In genomic region chr16:29248306-29248960, GRCh38 we compare ENCODE assay signal across 8 cellular contexts.
DNase-seq lines count a peak whose midpoint lies in the region; ATAC-seq and TF ChIP-seq lines count a peak whose summit lies in the region.
"Not testable (repeated sequence)": the region's sequence is repeated elsewhere in the genome, so short reads cannot be mapped to it uniquely, and the experiment has no call there.

No MANE protein-coding gene starts in this region.

- H3K4ac ChIP-seq in mesenchymal stem cell (ENCODE audit: low read depth in 1 of 2, low read length in 2 of 2), result not testable (repeated sequence)

- not testable (repeated sequence) for H2BK5ac ChIP-seq in mesenchymal stem cell (ENCODE audit: low read depth, low read length, poor library complexity, severe bottlenecking)

- not testable (repeated sequence) for H3K27ac ChIP-seq in mesenchymal stem cell (ENCODE audit: low read length, poor library complexity, severe bottlenecking)
- H3K27ac ChIP-seq in upper lobe of right lung, result peak overlapping the region; percentile 36

- peaks cover 20 to 35% (median 26%) of the 10 kb centered on the region in 7 donors for H3K9me3 Mint-ChIP-seq in CD14-positive monocyte
- not testable (repeated sequence) for H3K9me3 Mint-ChIP-seq in activated CD8-positive, alpha-beta memory T cell treated with anti-CD3 and anti-CD28 coated beads, Interleukin-2, amount 10 ng/mL, durations not matched to agents 7 days and 5 days (ENCODE audit: low read depth); chondrocyte (ENCODE audit: low read depth)

- H3K36me3 ChIP-seq in mesenchymal stem cell (ENCODE audit: control insufficient read depth in 1 of 2, insufficient read depth in 2 of 2, low read depth in 1 of 2, low read length in 2 of 2); upper lobe of right lung: not testable (repeated sequence)

- 60% methylated on average over 20 of the region's 20 CpGs for WGBS in mesenchymal stem cell

- not testable (repeated sequence) for H3K27me3 ChIP-seq in mesenchymal stem cell (ENCODE audit: control insufficient read depth in 1 of 2, insufficient read depth in 1 of 2, low read length in 2 of 2); upper lobe of right lung

- not testable (repeated sequence) for TF ChIP-seq CTCF in CD14-positive monocyte (IDR thresholded peaks at IDR 0.05); NB4 (IDR thresholded peaks at IDR 0.05; ENCODE audit: low read depth, low read length); chondrocyte (IDR thresholded peaks at IDR 0.05); upper lobe of right lung (IDR thresholded peaks at IDR 0.05)

- H2BK12ac ChIP-seq in mesenchymal stem cell (ENCODE audit: low read length in 2 of 2), result peak overlapping the region in 1 of 2 experiments; percentile 31

- not testable (repeated sequence) for TF ChIP-seq POLR2A in NB4 (IDR thresholded peaks at IDR 0.05; ENCODE audit: extremely low read depth, insufficient read length)

- not testable (repeated sequence) for H3K4me2 ChIP-seq in mesenchymal stem cell (ENCODE audit: low read length, poor library complexity, severe bottlenecking)

- intact Hi-C loops in CD14-positive monocyte (cut with micrococcal nuclease); left ventricle myocardium superior (cut with micrococcal nuclease); upper lobe of right lung (cut with DNase I): not testable (repeated sequence)

- peak overlapping the region; percentile 26 for H3K9ac ChIP-seq in mesenchymal stem cell (ENCODE audit: low read length)

- H2AK5ac ChIP-seq in mesenchymal stem cell (ENCODE audit: low read length, severe bottlenecking), result not testable (repeated sequence)

- H2AFZ ChIP-seq in mesenchymal stem cell (ENCODE audit: low read depth, low read length), result not testable (repeated sequence)

- peak overlapping the region in 1 of 2 experiments; percentile 18 for H3K18ac ChIP-seq in mesenchymal stem cell (ENCODE audit: low read depth in 1 of 2, low read length in 2 of 2)

- H4K91ac ChIP-seq in mesenchymal stem cell (ENCODE audit: low read length), result peak overlapping the region; percentile 48

- not testable (repeated sequence) for H3K4me1 ChIP-seq in mesenchymal stem cell (ENCODE audit: control insufficient read depth, insufficient read depth, low read depth, low read length); upper lobe of right lung

- H3K23ac ChIP-seq in mesenchymal stem cell (ENCODE audit: low read length in 2 of 2), result not testable (repeated sequence)

- CTCF ChIA-PET in activated CD8-positive, alpha-beta memory T cell treated with anti-CD3 and anti-CD28 coated beads, Interleukin-2, amount 10 ng/mL, durations not matched to agents 7 days and 5 days (lab: Charles Lee), result not testable (repeated sequence)

- peaks cover 17% of the 10 kb centered on the region for H3K4me1 Mint-ChIP-seq in CD14-positive monocyte
- H3K4me1 Mint-ChIP-seq in activated CD8-positive, alpha-beta memory T cell treated with anti-CD3 and anti-CD28 coated beads, Interleukin-2, amount 10 ng/mL, durations not matched to agents 7 days and 5 days; chondrocyte (ENCODE audit: low read depth): not testable (repeated sequence)

- H3K14ac ChIP-seq in mesenchymal stem cell (ENCODE audit: low read length in 2 of 2), result peak overlapping the region in 1 of 2 experiments; percentile 48

- H3K79me1 ChIP-seq in mesenchymal stem cell (replicated peaks; ENCODE audit: low read length, poor library complexity, severe bottlenecking), result not testable (repeated sequence)

- not testable (repeated sequence) for H4K8ac ChIP-seq in mesenchymal stem cell (ENCODE audit: low read length)

- not testable (repeated sequence) for H3K4me3 ChIP-seq in NB4 (ENCODE audit: low read depth, low read length); mesenchymal stem cell (ENCODE audit: insufficient read depth in 1 of 2, low read depth in 1 of 2, low read length in 2 of 2); upper lobe of right lung

- H3K27me3 Mint-ChIP-seq in CD14-positive monocyte (ENCODE audit: low read depth in 3 of 3); activated CD8-positive, alpha-beta memory T cell treated with anti-CD3 and anti-CD28 coated beads, Interleukin-2, amount 10 ng/mL, durations not matched to agents 7 days and 5 days; chondrocyte (ENCODE audit: low read depth): not testable (repeated sequence)

- DNase-seq in CD14-positive monocyte (ENCODE audit: low spot score); activated CD8-positive, alpha-beta memory T cell treated with anti-CD3 and anti-CD28 coated beads, Interleukin-2, amount 10 ng/mL, durations not matched to agents 7 days and 5 days; chondrocyte (ENCODE audit: low spot score); mesenchymal stem cell: not testable (repeated sequence)
- DNase-seq in NB4 (ENCODE audit: low read depth), result peak; percentile 14
- peak; percentile 72 for DNase-seq in left ventricle myocardium superior
- DNase-seq in pons (ENCODE audit: low spot score), result peak; percentile 21
- peak; percentile 58 for DNase-seq in upper lobe of right lung

- not testable (repeated sequence) for H2BK15ac ChIP-seq in mesenchymal stem cell (ENCODE audit: low read depth, poor library complexity, severe bottlenecking)

- H3K4me3 Mint-ChIP-seq in CD14-positive monocyte, result peak overlapping the region in 1 of 2 donors; percentile 39
- H3K4me3 Mint-ChIP-seq in activated CD8-positive, alpha-beta memory T cell treated with anti-CD3 and anti-CD28 coated beads, Interleukin-2, amount 10 ng/mL, durations not matched to agents 7 days and 5 days; chondrocyte (ENCODE audit: unreplicated experiment): not testable (repeated sequence)

- not testable (repeated sequence) for ATAC-seq in activated CD8-positive, alpha-beta memory T cell treated with anti-CD3 and anti-CD28 coated beads, Interleukin-2, amount 10 ng/mL, durations not matched to agents 7 days and 5 days
- ATAC-seq in left ventricle myocardium superior (peak; percentile 84), upper lobe of right lung (peak; percentile 64)

- not testable (repeated sequence) for H3K9me3 ChIP-seq in mesenchymal stem cell (ENCODE audit: control insufficient read depth, low read length); upper lobe of right lung

- peaks cover 57 to 67% of the 10 kb centered on the region in 2 donors for H3K36me3 Mint-ChIP-seq in CD14-positive monocyte
- peaks cover 16% of the 10 kb centered on the region for H3K36me3 Mint-ChIP-seq in activated CD8-positive, alpha-beta memory T cell treated with anti-CD3 and anti-CD28 coated beads, Interleukin-2, amount 10 ng/mL, durations not matched to agents 7 days and 5 days
- H3K36me3 Mint-ChIP-seq in chondrocyte (ENCODE audit: low read depth), result not testable (repeated sequence)

- peak overlapping the region; percentile 75 to 93 (median 88) for H3K27ac Mint-ChIP-seq in CD14-positive monocyte
- H3K27ac Mint-ChIP-seq in activated CD8-positive, alpha-beta memory T cell treated with anti-CD3 and anti-CD28 coated beads, Interleukin-2, amount 10 ng/mL, durations not matched to agents 7 days and 5 days, result peak overlapping the region; percentile 19
- H3K27ac Mint-ChIP-seq in chondrocyte (ENCODE audit: unreplicated experiment), result peak overlapping the region; percentile 12

- H2BK120ac ChIP-seq in mesenchymal stem cell (ENCODE audit: low read depth, low read length), result not testable (repeated sequence)

Comparison
In these comparisons a context has a peak if more than half of its experiments do, and no peak if none do; other contexts are left out.
1. H3K27ac Mint-ChIP-seq: peak in every context shown above with its lines; median percentile 88 in CD14-positive monocyte; 19 in activated CD8-positive, alpha-beta memory T cell treated with anti-CD3 and anti-CD28 coated beads, Interleukin-2, amount 10 ng/mL, durations not matched to agents 7 days and 5 days; 12 in chondrocyte.